Comparison of ENCODE assay signal across 1 cellular context in genomic region chr22:50169774-50170341, GRCh38.
TF ChIP-seq lines count a peak whose summit lies in the region.

No MANE protein-coding gene starts in this region.

TF ChIP-seq in GM23338, 12 proteins besides CTCF, POLR2A, EP300 and RAD21 (continued from another document):
- TF ChIP-seq ZNF462 (CRISPR knock-in tag; IDR thresholded peaks at IDR 0.05) = no peak
- no peak for TF ChIP-seq STAT1 (IDR thresholded peaks at IDR 0.05; ENCODE audit: unreplicated experiment)
